ENCODE assay signal across 17 cellular contexts in the genomic region with DNA sequence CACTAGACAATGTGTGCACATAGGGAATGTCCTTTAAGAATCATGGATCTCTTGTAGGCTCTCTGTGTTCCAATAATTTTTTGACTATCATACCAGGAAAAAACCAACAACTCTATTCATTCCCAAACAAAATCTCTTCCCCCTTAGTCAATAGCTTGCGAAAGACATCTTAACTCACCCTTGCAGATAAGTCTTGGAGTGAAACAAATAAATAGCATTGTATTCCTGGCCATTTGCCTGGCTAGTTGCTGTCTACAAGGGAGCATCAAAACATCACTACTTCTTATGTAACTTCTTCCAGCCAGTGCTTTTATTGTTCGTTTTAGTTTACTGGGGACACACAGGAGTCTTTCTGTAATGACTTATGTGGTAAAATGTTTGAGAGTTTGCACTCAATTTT. TPM values are rescaled to one million over a fixed set of nuclear protein-coding genes. Genes with fewer than 3 reads are reported as not detected.
"Had no signal": no experiment of that assay in that cellular context is flagged by ENCODE, and none has a peak within 500 bp of the region (broad histone marks: within the 10 kb centered on the region; RNA-seq: fewer than 3 reads in every experiment).

No MANE protein-coding gene starts in this region.

- DNase-seq: activated CD4-positive, alpha-beta memory T cell treated with anti-CD3 and anti-CD28 coated beads for 36 hours; activated CD4-positive, alpha-beta T cell treated with anti-CD3 and anti-CD28 coated beads for 36 hours; activated naive CD4-positive, alpha-beta T cell; activated naive CD8-positive, alpha-beta T cell treated with anti-CD3 and anti-CD28 coated beads, Interleukin-2, amount 10 ng/mL, durations not matched to agents 7 days and 5 days; activated T-cell treated with anti-CD3 and anti-CD28 coated beads for 4 hours; anterior cingulate cortex; cerebellar nuclear complex; effector CD8-positive, alpha-beta T cell; esophagus squamous epithelium; mesenchymal stem cell; mucosa of descending colon; naive B cell; stimulated activated CD4-positive, alpha-beta T cell treated with anti-CD3 and anti-CD28 coated beads, Interleukin-2, amount 100 ng/mL, for 24 hours; T-cell; transverse colon had no signal

- ATAC-seq: activated CD4-positive, alpha-beta T cell treated with anti-CD3 and anti-CD28 coated beads for 36 hours; mucosa of descending colon; T-cell; WTC11 had no signal

- H3K4me1 ChIP-seq: esophagus squamous epithelium, suprapubic skin, transverse colon had no signal

- H3K4me3 ChIP-seq: esophagus squamous epithelium, mucosa of descending colon, suprapubic skin, transverse colon had no signal

- H3K9me3 ChIP-seq: esophagus squamous epithelium, mucosa of descending colon, suprapubic skin, transverse colon had no signal

- H3K27ac ChIP-seq: esophagus squamous epithelium, suprapubic skin, transverse colon had no signal

- H3K27me3 ChIP-seq: esophagus squamous epithelium, suprapubic skin, transverse colon had no signal

- H3K36me3 ChIP-seq: esophagus squamous epithelium, suprapubic skin, transverse colon had no signal

RNA-seq across cellular contexts. Expression of gene SCN3B, which starts 29.4 kb away (rescaled TPM):
- total RNA-seq: activated CD4-positive, alpha-beta memory T cell treated with anti-CD3 and anti-CD28 coated beads for 36 hours; activated CD4-positive, alpha-beta T cell treated with anti-CD3 and anti-CD28 coated beads for 36 hours; activated naive CD8-positive, alpha-beta T cell treated with anti-CD3 and anti-CD28 coated beads, Interleukin-2, amount 10 ng/mL, durations not matched to agents 7 days and 5 days; T-cell had no signal
